2 cellular contexts compared by ENCODE assay signal in the genomic region with DNA sequence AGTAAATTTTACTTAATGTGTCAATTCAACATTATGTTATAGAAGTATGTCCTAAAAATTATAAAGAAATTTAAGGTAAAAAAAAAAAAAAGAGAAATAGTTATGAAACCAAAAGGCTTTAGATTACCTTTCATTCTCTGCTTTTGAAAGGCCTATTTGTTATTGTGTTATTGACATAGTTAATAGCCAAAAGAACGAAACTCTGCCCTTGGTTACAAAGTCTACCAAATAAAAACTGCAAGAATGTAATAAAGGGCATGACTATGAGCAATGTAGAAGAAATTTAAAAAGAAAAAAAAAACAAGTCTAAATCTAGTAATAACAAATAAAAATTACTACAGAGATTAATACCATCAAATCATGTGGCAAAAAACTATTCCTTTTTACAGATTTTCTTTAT.
A peak's percentile ranks its signal among the peaks of the same experiment; 100 is the strongest.
TF ChIP-seq lines count a peak whose summit lies in the region.

No MANE protein-coding gene starts in this region.

TF ChIP-seq in liver, 16 proteins besides CTCF, POLR2A, EP300 and RAD21:
- TF ChIP-seq, protein P1, sequence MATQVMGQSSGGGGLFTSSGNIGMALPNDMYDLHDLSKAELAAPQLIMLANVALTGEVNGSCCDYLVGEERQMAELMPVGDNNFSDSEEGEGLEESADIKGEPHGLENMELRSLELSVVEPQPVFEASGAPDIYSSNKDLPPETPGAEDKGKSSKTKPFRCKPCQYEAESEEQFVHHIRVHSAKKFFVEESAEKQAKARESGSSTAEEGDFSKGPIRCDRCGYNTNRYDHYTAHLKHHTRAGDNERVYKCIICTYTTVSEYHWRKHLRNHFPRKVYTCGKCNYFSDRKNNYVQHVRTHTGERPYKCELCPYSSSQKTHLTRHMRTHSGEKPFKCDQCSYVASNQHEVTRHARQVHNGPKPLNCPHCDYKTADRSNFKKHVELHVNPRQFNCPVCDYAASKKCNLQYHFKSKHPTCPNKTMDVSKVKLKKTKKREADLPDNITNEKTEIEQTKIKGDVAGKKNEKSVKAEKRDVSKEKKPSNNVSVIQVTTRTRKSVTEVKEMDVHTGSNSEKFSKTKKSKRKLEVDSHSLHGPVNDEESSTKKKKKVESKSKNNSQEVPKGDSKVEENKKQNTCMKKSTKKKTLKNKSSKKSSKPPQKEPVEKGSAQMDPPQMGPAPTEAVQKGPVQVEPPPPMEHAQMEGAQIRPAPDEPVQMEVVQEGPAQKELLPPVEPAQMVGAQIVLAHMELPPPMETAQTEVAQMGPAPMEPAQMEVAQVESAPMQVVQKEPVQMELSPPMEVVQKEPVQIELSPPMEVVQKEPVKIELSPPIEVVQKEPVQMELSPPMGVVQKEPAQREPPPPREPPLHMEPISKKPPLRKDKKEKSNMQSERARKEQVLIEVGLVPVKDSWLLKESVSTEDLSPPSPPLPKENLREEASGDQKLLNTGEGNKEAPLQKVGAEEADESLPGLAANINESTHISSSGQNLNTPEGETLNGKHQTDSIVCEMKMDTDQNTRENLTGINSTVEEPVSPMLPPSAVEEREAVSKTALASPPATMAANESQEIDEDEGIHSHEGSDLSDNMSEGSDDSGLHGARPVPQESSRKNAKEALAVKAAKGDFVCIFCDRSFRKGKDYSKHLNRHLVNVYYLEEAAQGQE (IDR thresholded peaks at IDR 0.05): peak; percentile 45
- peak; percentile 95 for TF ChIP-seq FOXA2 (IDR thresholded peaks at IDR 0.05)
- no peak for TF ChIP-seq EGR1 (IDR thresholded peaks at IDR 0.05; ENCODE audit: low read depth in 2 of 2)
- TF ChIP-seq RXRA (IDR thresholded peaks at IDR 0.05): peak; percentile 57 to 69
- peak; percentile 23 for TF ChIP-seq YY1 (IDR thresholded peaks at IDR 0.05)
- peak; percentile 52 for TF ChIP-seq MAX (IDR thresholded peaks at IDR 0.05)
- peak in 1 of 2 donors; percentile 53 for TF ChIP-seq GABPA (IDR thresholded peaks at IDR 0.05 in 1 of 2, conservative IDR thresholded peaks at IDR 0.05 in 1 of 2)
- peak; percentile 92 for TF ChIP-seq SP1 (IDR thresholded peaks at IDR 0.05)
- TF ChIP-seq JUND (IDR thresholded peaks at IDR 0.05): peak in 1 of 2 donors; percentile 75
- TF ChIP-seq HNF4G (IDR thresholded peaks at IDR 0.05): peak; percentile 94
- no peak for TF ChIP-seq NR2F2 (IDR thresholded peaks at IDR 0.05)
- TF ChIP-seq, protein P2, sequence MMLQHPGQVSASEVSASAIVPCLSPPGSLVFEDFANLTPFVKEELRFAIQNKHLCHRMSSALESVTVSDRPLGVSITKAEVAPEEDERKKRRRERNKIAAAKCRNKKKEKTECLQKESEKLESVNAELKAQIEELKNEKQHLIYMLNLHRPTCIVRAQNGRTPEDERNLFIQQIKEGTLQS (IDR thresholded peaks at IDR 0.05): peak; percentile 19
- peak; percentile 84 for TF ChIP-seq FOXA1 (IDR thresholded peaks at IDR 0.05)
- TF ChIP-seq HNF4A (conservative IDR thresholded peaks at IDR 0.05): peak; percentile 99 to 100
- no peak for TF ChIP-seq TAF1 (conservative IDR thresholded peaks at IDR 0.05)
- TF ChIP-seq ZBTB33 (IDR thresholded peaks at IDR 0.05): peak; percentile 40

TF ChIP-seq in HepG2, 621 proteins besides CTCF, POLR2A, EP300 and RAD21 (continued from another document):
- TF ChIP-seq, protein P3, sequence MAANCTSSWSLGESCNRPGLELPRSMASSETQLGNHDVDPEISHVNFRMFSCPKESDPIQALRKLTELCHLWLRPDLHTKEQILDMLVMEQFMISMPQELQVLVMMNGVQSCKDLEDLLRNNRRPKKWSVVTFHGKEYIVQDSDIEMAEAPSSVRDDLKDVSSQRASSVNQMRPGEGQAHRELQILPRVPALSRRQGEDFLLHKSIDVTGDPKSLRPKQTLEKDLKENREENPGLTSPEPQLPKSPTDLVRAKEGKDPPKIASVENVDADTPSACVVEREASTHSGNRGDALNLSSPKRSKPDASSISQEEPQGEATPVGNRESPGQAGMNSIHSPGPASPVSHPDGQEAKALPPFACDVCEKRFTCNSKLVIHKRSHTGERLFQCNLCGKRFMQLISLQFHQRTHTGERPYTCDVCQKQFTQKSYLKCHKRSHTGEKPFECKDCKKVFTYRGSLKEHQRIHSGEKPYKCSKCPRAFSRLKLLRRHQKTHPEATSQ (CRISPR knock-in tag; IDR thresholded peaks at IDR 0.05; ENCODE audit: borderline replicate concordance): no peak
- TF ChIP-seq ZNF563 (CRISPR knock-in tag; IDR thresholded peaks at IDR 0.05): no peak
- no peak for TF ChIP-seq KDM3A (CRISPR knock-in tag; IDR thresholded peaks at IDR 0.05; ENCODE audit: low read depth)
- TF ChIP-seq TFDP1 (CRISPR knock-in tag; IDR thresholded peaks at IDR 0.05; ENCODE audit: borderline replicate concordance): no peak
- no peak for TF ChIP-seq TRAFD1 (CRISPR knock-in tag; IDR thresholded peaks at IDR 0.05; ENCODE audit: borderline replicate concordance)
- TF ChIP-seq ZNF768 (CRISPR knock-in tag; IDR thresholded peaks at IDR 0.05): no peak
- no peak for TF ChIP-seq NCOA5 (CRISPR knock-in tag; IDR thresholded peaks at IDR 0.05)
TF ChIP-seq in HepG2: peak in this region for 0.
